ENCODE assay signal across 40 cellular contexts in the genomic region with DNA sequence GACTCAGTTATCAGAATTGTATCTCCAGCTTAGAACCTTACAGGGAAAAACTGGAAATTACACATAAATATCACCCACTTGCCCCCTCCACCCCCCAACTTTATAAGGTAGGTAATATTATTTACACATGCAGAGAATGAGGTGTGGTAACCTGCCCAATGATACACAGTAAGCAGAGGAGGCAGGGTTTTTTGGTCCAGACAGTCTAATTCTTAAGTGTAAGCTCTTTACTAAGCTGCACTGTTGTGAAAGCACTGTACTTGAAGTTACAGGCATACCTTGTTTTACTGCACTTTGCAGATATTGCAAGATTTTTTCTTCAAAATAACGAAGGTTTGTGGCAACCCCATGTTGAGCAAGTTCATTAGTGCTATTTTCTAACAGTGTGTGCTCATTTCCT. TPM values are rescaled to one million over a fixed set of nuclear protein-coding genes. Genes with fewer than 3 reads are reported as not detected.
A peak's percentile ranks its signal among the peaks of the same experiment; 100 is the strongest.
DNase-seq lines count a peak whose midpoint lies in the region; ATAC-seq and TF ChIP-seq lines count a peak whose summit lies in the region.
"Had no signal": no experiment of that assay in that cellular context is flagged by ENCODE, and none has a peak within 500 bp of the region (broad histone marks: within the 10 kb centered on the region; RNA-seq: fewer than 3 reads in every experiment).

No MANE protein-coding gene starts in this region.

- H3K9me3 Mint-ChIP-seq in natural killer cell (no peaks in the 10 kb centered on the region), Caco-2 (ENCODE audit: unreplicated experiment) (no peaks in the 10 kb centered on the region)
- H3K9me3 Mint-ChIP-seq: activated T-helper 1 cell treated with anti-CD3 and anti-CD28 coated beads, Interleukin-12 subunit alpha, Interleukin-12 subunit beta, Interleukin-2, Interleukin-4 antibody, amounts not matched to agents 30 ng/mL and 10 ng/mL and 1 ng/mL, durations not matched to agents 14 hours and 24 hours and 36 hours; memory B cell; neural progenitor cell; stimulated activated naive CD8-positive, alpha-beta T cell treated with anti-CD3 and anti-CD28 coated beads, Interleukin-15, Interleukin-2, amounts not matched to agents 100 ng/mL and 50 ng/mL, for 24 hours had no signal

- no peak for TF ChIP-seq POLR2A in spleen (IDR thresholded peaks at IDR 0.05)

- BruUV-seq in Caco-2 (replicated peaks; lab: Mats Ljungman, UMichigan): no TSS peak

- no peak overlapping the region for H3K4me3 ChIP-seq in choroid plexus epithelial cell (ENCODE audit: low read depth, low read length)
- no peak overlapping the region for H3K4me3 ChIP-seq in BE2C (ENCODE audit: low read depth, low read length)
- H3K4me3 ChIP-seq in spleen: no peak overlapping the region
- no peak overlapping the region for H3K4me3 ChIP-seq in Caco-2 (ENCODE audit: low read depth, low read length)
- H3K4me3 ChIP-seq: MG63, neural progenitor cell, right atrium auricular region, smooth muscle cell, testis had no signal

- H3K4me1 Mint-ChIP-seq in natural killer cell (peaks cover 6 to 15% of the 10 kb centered on the region in 2 donors), Caco-2 (ENCODE audit: low read depth, unreplicated experiment) (no peaks in the 10 kb centered on the region)
- H3K4me1 Mint-ChIP-seq: CD4-positive, alpha-beta memory T cell; memory B cell had no signal

- intact Hi-C loops in natural killer cell (cut with micrococcal nuclease) (no loop called here), spleen (cut with DNase I; ENCODE audit: low total_unique reads) (no loop called here), Caco-2 (cut with micrococcal nuclease; ENCODE audit: unreplicated experiment) (no loop called here)

- WGBS in spleen, 5 donors: 51 to 68% (median 60%) methylated on average over 1 of the region's 1 CpG

- no peaks in the 10 kb centered on the region for H3K27me3 ChIP-seq in BE2C
- H3K27me3 ChIP-seq in spleen (replicated peaks in 1 of 7): no peaks in the 10 kb centered on the region
- no peaks in the 10 kb centered on the region for H3K27me3 ChIP-seq in Caco-2 (replicated peaks; ENCODE audit: control insufficient read depth, insufficient read depth, low read length)
- H3K27me3 ChIP-seq: MG63, neural progenitor cell, right atrium auricular region, testis had no signal

- peak overlapping the region in 3 of 8 donors; percentile 8 to 45 (median 17) for H3K27ac ChIP-seq in spleen
- H3K27ac ChIP-seq: KMS-11, neural progenitor cell, right atrium auricular region, testis had no signal

- H3K36me3 Mint-ChIP-seq in natural killer cell (peaks cover 8% of the 10 kb centered on the region), Caco-2 (ENCODE audit: insufficient read depth, unreplicated experiment) (peaks cover 55% of the 10 kb centered on the region)

- no peaks in the 10 kb centered on the region for H3K27me3 Mint-ChIP-seq in natural killer cell (ENCODE audit: low read depth in 2 of 2)
- no peaks in the 10 kb centered on the region for H3K27me3 Mint-ChIP-seq in Caco-2 (ENCODE audit: insufficient read depth, unreplicated experiment)
- H3K27me3 Mint-ChIP-seq: activated CD4-positive, alpha-beta memory T cell treated with anti-CD3 and anti-CD28 coated beads for 36 hours; CD4-positive, alpha-beta memory T cell; memory B cell; stimulated activated naive CD8-positive, alpha-beta T cell treated with anti-CD3 and anti-CD28 coated beads, Interleukin-15, Interleukin-2, amounts not matched to agents 100 ng/mL and 50 ng/mL, for 24 hours had no signal

- no peaks in the 10 kb centered on the region for H3K9me3 ChIP-seq in BE2C
- H3K9me3 ChIP-seq in spleen: no peaks in the 10 kb centered on the region
- no peaks in the 10 kb centered on the region for H3K9me3 ChIP-seq in Caco-2
- H3K9me3 ChIP-seq: MG63, right atrium auricular region, testis had no signal

- no peak for ATAC-seq in natural killer cell

- no peak overlapping the region for H3K4me3 Mint-ChIP-seq in natural killer cell
- no peak overlapping the region for H3K4me3 Mint-ChIP-seq in Caco-2 (ENCODE audit: unreplicated experiment)
- H3K4me3 Mint-ChIP-seq: activated CD4-positive, alpha-beta memory T cell treated with anti-CD3 and anti-CD28 coated beads for 36 hours; activated T-helper 1 cell treated with anti-CD3 and anti-CD28 coated beads, Interleukin-12 subunit alpha, Interleukin-12 subunit beta, Interleukin-2, Interleukin-4 antibody, amounts not matched to agents 30 ng/mL and 10 ng/mL and 1 ng/mL, durations not matched to agents 14 hours and 24 hours and 36 hours; CD4-positive, alpha-beta memory T cell; memory B cell; neural progenitor cell; stimulated activated naive CD8-positive, alpha-beta T cell treated with anti-CD3 and anti-CD28 coated beads, Interleukin-15, Interleukin-2, amounts not matched to agents 100 ng/mL and 50 ng/mL, for 24 hours had no signal

- no peaks in the 10 kb centered on the region for H3K4me1 ChIP-seq in BE2C
- peaks cover 0 to 8% (median 0%) of the 10 kb centered on the region in 6 donors for H3K4me1 ChIP-seq in spleen
- no peaks in the 10 kb centered on the region for H3K4me1 ChIP-seq in Caco-2
- H3K4me1 ChIP-seq: neural progenitor cell, right atrium auricular region, testis had no signal

- H3K36me3 ChIP-seq in BE2C (peaks cover 19% of the 10 kb centered on the region), spleen (peaks cover 0 to 34% (median 16%) of the 10 kb centered on the region in 6 donors), Caco-2 (ENCODE audit: control insufficient read depth, insufficient read depth, low read length) (0 out of 2 replicates have a peak, but pooled peaks cover 1% of the 10 kb centered on the region)

- POLR2A ChIA-PET in Caco-2 (lab: Charles Lee): no interaction called here

- CTCF ChIA-PET in Caco-2 (lab: Charles Lee): no interaction called here

- TF ChIP-seq CTCF in choroid plexus epithelial cell (conservative IDR thresholded peaks at IDR 0.05; ENCODE audit: low read depth, low read length) (no peak), natural killer cell (IDR thresholded peaks at IDR 0.05) (no peak), BE2C (IDR thresholded peaks at IDR 0.05; ENCODE audit: low read depth, low read length) (no peak), spleen (IDR thresholded peaks at IDR 0.05 in 8 of 11, conservative IDR thresholded peaks at IDR 0.05 in 3 of 11) (no peak), Caco-2 (IDR thresholded peaks at IDR 0.05; ENCODE audit: insufficient read depth in 1 of 2, low read depth in 1 of 2, low read length in 1 of 2, severe bottlenecking in 1 of 2, unreplicated experiment in 1 of 2) (no peak)

- H3K27ac Mint-ChIP-seq in natural killer cell (peak overlapping the region; percentile 46 to 76), Caco-2 (ENCODE audit: unreplicated experiment) (no peak overlapping the region)
- H3K27ac Mint-ChIP-seq: activated CD4-positive, alpha-beta memory T cell treated with anti-CD3 and anti-CD28 coated beads for 36 hours; activated T-helper 1 cell treated with anti-CD3 and anti-CD28 coated beads, Interleukin-12 subunit alpha, Interleukin-12 subunit beta, Interleukin-2, Interleukin-4 antibody, amounts not matched to agents 30 ng/mL and 10 ng/mL and 1 ng/mL, durations not matched to agents 14 hours and 24 hours and 36 hours; neural progenitor cell had no signal

- DNase-seq in SIG-M5 treated with dmso at 0.1 percent for 504 hours (lab: John Stamatoyannopoulos, UW; ENCODE audit: unreplicated experiment) (peak; percentile 39), SIG-M5 (lab: John Stamatoyannopoulos, UW) (no peak), NOMO-1 (lab: John Stamatoyannopoulos, UW; ENCODE audit: unreplicated experiment in 2 of 2) (peak; percentile 39 to 79), choroid plexus epithelial cell (ENCODE audit: low read depth) (peak; percentile 15), natural killer cell (no peak), BE2C (no peak), spleen (no peak), Caco-2 (no peak)
- DNase-seq: activated CD4-positive, alpha-beta memory T cell treated with anti-CD3 and anti-CD28 coated beads for 36 hours; activated CD4-positive, CD25-positive, alpha-beta regulatory T cell treated with anti-CD3 and anti-CD28 coated beads, Interleukin-2, amount 50 U/mL, for 72 hours; activated CD8-positive, alpha-beta memory T cell treated with anti-CD3 and anti-CD28 coated beads, Interleukin-2, amount 50 U/mL, for 48 hours; activated naive CD4-positive, alpha-beta T cell treated with Interleukin-2 at 50 U/mL for 16 hours; amygdala; CD4-positive, alpha-beta memory T cell; DMS153; H7; hippocampal formation; MG63; NCI-H1436; NCI-H345; NCI-H748 treated with DMSO at 0.1 percent for 48 hours; RPMI8226; stimulated activated CD4-positive, alpha-beta T cell treated with anti-CD3 and anti-CD28 coated beads, Interleukin-2, amount 100 ng/mL, for 24 hours; stimulated activated CD8-positive, alpha-beta memory T cell treated with anti-CD3 and anti-CD28 coated beads, Interleukin-4, amount 100 ng/mL, for 48 hours; testis had no signal

RNA-seq across cellular contexts. Expression of a gene that starts 24.8 kb away (rescaled TPM):
- not detected for total RNA-seq in natural killer cell
- polyA plus RNA-seq in BE2C (2012; ENCODE audit: insufficient read depth, insufficient read length, low read depth): not detected
- total RNA-seq in spleen: not detected
- not detected for polyA plus RNA-seq in spleen
- 0.18 TPM in 1 of 2 replicates, not detected in the other for total RNA-seq in Caco-2 (2022)
- total RNA-seq: A172; activated CD4-positive, alpha-beta memory T cell treated with anti-CD3 and anti-CD28 coated beads for 36 hours; endothelial cell of umbilical vein; fibroblast of lung; G401; H7; right atrium auricular region; SK-MEL-5; smooth muscle cell; urinary bladder had no signal
- polyA plus RNA-seq: CD4-positive, alpha-beta memory T cell; endothelial cell of umbilical vein; fibroblast of lung; smooth muscle cell; urinary bladder had no signal

RNA-seq across cellular contexts. Expression of a gene that starts 55.3 kb away (rescaled TPM):
- total RNA-seq in natural killer cell (not detected), spleen (not detected), Caco-2 (2022) (not detected in 2 replicates)
- not detected for polyA plus RNA-seq in BE2C (2012; ENCODE audit: insufficient read depth, insufficient read length, low read depth)
- polyA plus RNA-seq in spleen: under 1 TPM in 1 of 3 donors, not detected in 2; 0.10 TPM
- total RNA-seq: A172; activated CD4-positive, alpha-beta memory T cell treated with anti-CD3 and anti-CD28 coated beads for 36 hours; activated T-helper 1 cell treated with anti-CD3 and anti-CD28 coated beads, Interleukin-12 subunit alpha, Interleukin-12 subunit beta, Interleukin-2, Interleukin-4 antibody, amounts not matched to agents 30 ng/mL and 10 ng/mL and 1 ng/mL, durations not matched to agents 14 hours and 24 hours and 36 hours; CD4-positive, alpha-beta memory T cell; endothelial cell of umbilical vein; H7; OCI-LY7; SK-MEL-5; smooth muscle cell; T-helper 1 cell treated with Interleukin-12 subunit alpha and Interleukin-12 subunit beta and Interleukin-4 antibody, amounts not matched to agents 30 ng/mL and 1 ng/mL, for 36 hours had no signal
- polyA plus RNA-seq: CD4-positive, alpha-beta memory T cell; endothelial cell of umbilical vein; smooth muscle cell had no signal

Comparison
In these comparisons a context has a peak if more than half of its experiments do, and no peak if none do; other contexts are left out.
1. DNase-seq: peak in SIG-M5 treated with dmso at 0.1 percent for 504 hours (single experiment), NOMO-1 (2 of 2) and choroid plexus epithelial cell (single experiment); none in SIG-M5 (single experiment), natural killer cell (single experiment), BE2C (single experiment), spleen (single experiment) and Caco-2 (0 of 2).